11 cellular contexts compared by ENCODE assay signal in the genomic region with DNA sequence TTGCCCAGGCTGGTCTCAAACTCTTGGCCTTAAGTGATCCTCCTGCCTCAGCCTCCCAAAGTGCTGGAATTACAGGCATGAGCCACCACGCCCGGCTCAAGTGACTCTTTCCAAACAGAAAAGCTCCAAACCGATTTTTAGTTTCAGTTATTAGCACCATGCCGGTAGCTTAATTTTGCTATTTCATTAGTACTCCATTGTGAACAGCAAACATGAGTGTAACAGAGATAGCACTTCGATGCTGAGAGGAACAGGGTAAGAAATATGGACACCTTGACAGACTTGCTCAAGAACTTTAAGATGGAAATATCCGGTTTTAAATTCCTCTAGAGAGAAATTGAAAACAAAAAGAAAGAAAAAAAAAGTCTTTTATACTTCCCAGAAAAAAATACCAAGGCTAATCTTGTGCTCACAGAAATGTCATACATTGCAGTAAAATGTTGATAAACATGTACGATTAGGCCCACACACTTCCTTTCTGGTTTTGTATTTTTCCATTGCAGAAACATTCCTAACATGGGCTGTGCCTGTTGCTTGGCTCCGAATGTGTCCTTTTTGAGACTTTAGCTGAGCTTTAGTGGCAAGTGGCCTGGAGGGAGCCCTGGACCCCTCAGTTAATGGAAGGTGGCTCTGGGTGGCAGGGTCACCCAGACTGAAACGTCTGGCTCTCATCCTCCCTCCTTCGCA. TPM values are rescaled to one million over a fixed set of nuclear protein-coding genes. Genes with fewer than 3 reads are reported as not detected.
DNase-seq lines count a peak whose midpoint lies in the region; ATAC-seq and TF ChIP-seq lines count a peak whose summit lies in the region.
"Had no signal": no experiment of that assay in that cellular context is flagged by ENCODE, and none has a peak within 500 bp of the region (broad histone marks: within the 10 kb centered on the region; RNA-seq: fewer than 3 reads in every experiment).

No MANE protein-coding gene starts in this region.

- no peak for TF ChIP-seq CTCF in type B pancreatic cell (conservative IDR thresholded peaks at IDR 0.05)

- H3K4me1 ChIP-seq in SJSA1 (replicated peaks) (peaks cover 66% of the 10 kb centered on the region), muscle layer of duodenum (ENCODE audit: control insufficient read depth in 1 of 2, insufficient read depth in 2 of 2, low read length in 2 of 2) (peaks cover 0 to 5% of the 10 kb centered on the region in 2 donors)

- ATAC-seq in SK-N-SH treated with all-trans-retinoic acid at 6 μM for 48 hours, result no peak
- ATAC-seq: lower lobe of right lung had no signal

- in situ Hi-C loops in KBM-7 (cut with MboI; ENCODE audit: low pct_unique_long_range_greater_than_20kb, low sequenced_read_pairs), result no loop called here

- peaks cover 31% of the 10 kb centered on the region for H3K36me3 Mint-ChIP-seq in type B pancreatic cell

- peak in 1 of 2 experiments; percentile 52 for DNase-seq in SJSA1 (ENCODE audit: low read depth in 1 of 2, low spot score in 2 of 2)
- DNase-seq in dermis blood vessel endothelial cell, result peak; percentile 62
- DNase-seq in type B pancreatic cell (ENCODE audit: extremely low spot score, unreplicated experiment), result no peak
- DNase-seq in H4 (ENCODE audit: low spot score), result no peak
- no peak for DNase-seq in KBM-7
- DNase-seq: activated B cell treated with CpG ODN at 0.5 μM for 24 hours; activated T-cell treated with anti-CD3 and anti-CD28 coated beads, Interleukin-2, amount 50 U/mL, for 1 hour; COR-L47; lower lobe of right lung had no signal

- H3K36me3 ChIP-seq in SJSA1 (peaks cover 98% of the 10 kb centered on the region), muscle layer of duodenum (ENCODE audit: control insufficient read depth in 1 of 2, insufficient read depth in 2 of 2, low read length in 2 of 2) (peaks cover 20 to 26% of the 10 kb centered on the region in 2 donors)
- H3K36me3 ChIP-seq: lower lobe of right lung had no signal

- H3K4me1 Mint-ChIP-seq in type B pancreatic cell (ENCODE audit: unreplicated experiment), result peaks cover 19% of the 10 kb centered on the region
- H3K4me1 Mint-ChIP-seq: activated B cell treated with CpG ODN at 0.5 μM for 24 hours had no signal

- H3K9me3 Mint-ChIP-seq in type B pancreatic cell, result no peaks in the 10 kb centered on the region
- H3K9me3 Mint-ChIP-seq: activated B cell treated with CpG ODN at 0.5 μM for 24 hours had no signal

- H3K27ac Mint-ChIP-seq in type B pancreatic cell, result peak overlapping the region; percentile 87
- H3K27ac Mint-ChIP-seq: activated B cell treated with CpG ODN at 0.5 μM for 24 hours had no signal

- no peaks in the 10 kb centered on the region for H3K27me3 Mint-ChIP-seq in type B pancreatic cell

- H3K4me3 ChIP-seq in SJSA1 (no peak overlapping the region), muscle layer of duodenum (ENCODE audit: low read depth in 1 of 2, low read length in 2 of 2) (no peak overlapping the region)
- H3K4me3 ChIP-seq: lower lobe of right lung had no signal

- H3K27me3 ChIP-seq in SJSA1 (replicated peaks), result no peaks in the 10 kb centered on the region
- H3K27me3 ChIP-seq in muscle layer of duodenum (ENCODE audit: low read depth, low read length), result no peaks in the 10 kb centered on the region

- H3K4me3 Mint-ChIP-seq in type B pancreatic cell, result no peak overlapping the region
- H3K4me3 Mint-ChIP-seq: activated B cell treated with CpG ODN at 0.5 μM for 24 hours had no signal

- peak overlapping the region; percentile 73 for H3K27ac ChIP-seq in SJSA1
- peak overlapping the region; percentile 25 for H3K27ac ChIP-seq in muscle layer of duodenum (ENCODE audit: low read length)
- H3K27ac ChIP-seq: lower lobe of right lung had no signal

- no peaks in the 10 kb centered on the region for H3K9me3 ChIP-seq in SJSA1 (replicated peaks)
- no peaks in the 10 kb centered on the region for H3K9me3 ChIP-seq in muscle layer of duodenum (ENCODE audit: control insufficient read depth in 1 of 2, low read length in 2 of 2)
- H3K9me3 ChIP-seq: lower lobe of right lung had no signal

TF ChIP-seq in SK-N-SH treated with all-trans-retinoic acid at 6 μM for 48 hours, 23 proteins besides CTCF, POLR2A, EP300 and RAD21:
- TF ChIP-seq ARNTL (CRISPR knock-in tag; IDR thresholded peaks at IDR 0.05; ENCODE audit: borderline replicate concordance, low read depth) (no peak), ESRRG (CRISPR knock-in tag; IDR thresholded peaks at IDR 0.05) (no peak), GLIS3 (CRISPR knock-in tag; IDR thresholded peaks at IDR 0.05) (no peak), ZNF70 (CRISPR knock-in tag; IDR thresholded peaks at IDR 0.05) (no peak)
- TF ChIP-seq, protein P1, sequence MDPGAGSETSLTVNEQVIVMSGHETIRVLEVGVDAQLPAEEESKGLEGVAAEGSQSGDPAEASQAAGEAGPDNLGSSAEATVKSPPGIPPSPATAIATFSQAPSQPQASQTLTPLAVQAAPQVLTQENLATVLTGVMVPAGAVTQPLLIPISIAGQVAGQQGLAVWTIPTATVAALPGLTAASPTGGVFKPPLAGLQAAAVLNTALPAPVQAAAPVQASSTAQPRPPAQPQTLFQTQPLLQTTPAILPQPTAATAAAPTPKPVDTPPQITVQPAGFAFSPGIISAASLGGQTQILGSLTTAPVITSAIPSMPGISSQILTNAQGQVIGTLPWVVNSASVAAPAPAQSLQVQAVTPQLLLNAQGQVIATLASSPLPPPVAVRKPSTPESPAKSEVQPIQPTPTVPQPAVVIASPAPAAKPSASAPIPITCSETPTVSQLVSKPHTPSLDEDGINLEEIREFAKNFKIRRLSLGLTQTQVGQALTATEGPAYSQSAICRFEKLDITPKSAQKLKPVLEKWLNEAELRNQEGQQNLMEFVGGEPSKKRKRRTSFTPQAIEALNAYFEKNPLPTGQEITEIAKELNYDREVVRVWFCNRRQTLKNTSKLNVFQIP (CRISPR knock-in tag; IDR thresholded peaks at IDR 0.05; ENCODE audit: borderline replicate concordance, low read depth), result no peak

RNA-seq across cellular contexts. Expression of gene FHL2, which starts 18.3 kb away (rescaled TPM):
- 156 and 190 TPM in 2 replicates for total RNA-seq in SJSA1 (2014; rRNA removed; shearing (Covaris generic))
- total RNA-seq in dermis blood vessel endothelial cell, result 42.0 and 56.4 TPM in 2 replicates
- total RNA-seq in type B pancreatic cell (ENCODE audit: low replicate concordance), result 19.9 and 21.9 TPM in 2 replicates
- total RNA-seq in H4 (2014; rRNA removed; shearing (Covaris generic)), result 163 and 195 TPM in 2 replicates

RNA-seq across cellular contexts. Expression of gene C2orf49, which starts 43.2 kb away (rescaled TPM):
- 18.6 and 19.6 TPM in 2 replicates for total RNA-seq in SJSA1 (2014; rRNA removed; shearing (Covaris generic))
- total RNA-seq in dermis blood vessel endothelial cell (18.4 and 18.8 TPM in 2 replicates), type B pancreatic cell (ENCODE audit: low replicate concordance) (23.5 and 25.8 TPM in 2 replicates)
- 12.1 and 18.1 TPM in 2 replicates for total RNA-seq in H4 (2014; rRNA removed; shearing (Covaris generic))

RNA-seq across cellular contexts. Expression of gene TGFBRAP1, which starts 51.0 kb away (rescaled TPM):
- 16.5 and 25.8 TPM in 2 replicates for total RNA-seq in SJSA1 (2014; rRNA removed; shearing (Covaris generic))
- total RNA-seq in dermis blood vessel endothelial cell (47.8 and 75.1 TPM in 2 replicates), type B pancreatic cell (ENCODE audit: low replicate concordance) (15.5 and 17.5 TPM in 2 replicates)
- total RNA-seq in H4 (2014; rRNA removed; shearing (Covaris generic)), result 13.8 and 14.6 TPM in 2 replicates
